In genomic region chr7:4683043-4683883, GRCh38 we compare ENCODE assay signal across 7 cellular contexts. TPM values are rescaled to one million over a fixed set of nuclear protein-coding genes. Genes with fewer than 3 reads are reported as not detected.
DNase-seq lines count a peak whose midpoint lies in the region; ATAC-seq and TF ChIP-seq lines count a peak whose summit lies in the region.

No MANE protein-coding gene starts in this region.

- TF ChIP-seq CTCF in epithelial cell of proximal tubule (conservative IDR thresholded peaks at IDR 0.05; ENCODE audit: low read depth, low read length) (no peak), neural crest cell (conservative IDR thresholded peaks at IDR 0.05) (no peak)

- no peak overlapping the region for H3K27ac Mint-ChIP-seq in neural crest cell (ENCODE audit: unreplicated experiment)

- no peaks in the 10 kb centered on the region for H3K36me3 Mint-ChIP-seq in neural crest cell (ENCODE audit: low read depth)

- peak overlapping the region; percentile 96 for H3K4me3 ChIP-seq in epithelial cell of proximal tubule (ENCODE audit: low read depth, low read length)

- peaks cover 24% of the 10 kb centered on the region for H3K4me1 Mint-ChIP-seq in neural crest cell

- ATAC-seq in HG03432 (IDR thresholded peaks at IDR 0.05; ENCODE audit: unreplicated experiment) (peak; percentile 1), HG03571 (IDR thresholded peaks at IDR 0.05; ENCODE audit: unreplicated experiment) (no peak), GM19023 (IDR thresholded peaks at IDR 0.05; ENCODE audit: unreplicated experiment) (no peak)

- DNase-seq in activated CD4-positive, alpha-beta T cell treated with anti-CD3 and anti-CD28 coated beads, Interleukin-2, amount 50 U/mL, for 48 hours = peak; percentile 10 to 26
- DNase-seq in epithelial cell of proximal tubule (ENCODE audit: low read depth) (no peak), neural crest cell (ENCODE audit: low read depth, low spot score) (no peak), kidney glomerular epithelial cell (lab: John Stamatoyannopoulos, UW) (no peak)

- no peaks in the 10 kb centered on the region for H3K9me3 Mint-ChIP-seq in neural crest cell

- peak overlapping the region; percentile 88 for H3K4me3 Mint-ChIP-seq in neural crest cell

- peaks cover 3% of the 10 kb centered on the region for H3K27me3 Mint-ChIP-seq in neural crest cell (ENCODE audit: low read depth)

RNA-seq across cellular contexts. Expression of gene FOXK1, which starts 1.2 kb away (rescaled TPM):
- total RNA-seq in epithelial cell of proximal tubule (24.4 and 30.4 TPM in 2 replicates), neural crest cell (28.1 and 29.1 TPM in 2 replicates)

Comparison
In these comparisons a context has a peak if more than half of its experiments do, and no peak if none do; other contexts are left out.
1. DNase-seq: peak in activated CD4-positive, alpha-beta T cell treated with anti-CD3 and anti-CD28 coated beads, Interleukin-2, amount 50 U/mL, for 48 hours (2 of 2); none in epithelial cell of proximal tubule (single experiment), neural crest cell (single experiment) and kidney glomerular epithelial cell (single experiment).